Comparison of ENCODE assay signal across 23 cellular contexts in the genomic region with DNA sequence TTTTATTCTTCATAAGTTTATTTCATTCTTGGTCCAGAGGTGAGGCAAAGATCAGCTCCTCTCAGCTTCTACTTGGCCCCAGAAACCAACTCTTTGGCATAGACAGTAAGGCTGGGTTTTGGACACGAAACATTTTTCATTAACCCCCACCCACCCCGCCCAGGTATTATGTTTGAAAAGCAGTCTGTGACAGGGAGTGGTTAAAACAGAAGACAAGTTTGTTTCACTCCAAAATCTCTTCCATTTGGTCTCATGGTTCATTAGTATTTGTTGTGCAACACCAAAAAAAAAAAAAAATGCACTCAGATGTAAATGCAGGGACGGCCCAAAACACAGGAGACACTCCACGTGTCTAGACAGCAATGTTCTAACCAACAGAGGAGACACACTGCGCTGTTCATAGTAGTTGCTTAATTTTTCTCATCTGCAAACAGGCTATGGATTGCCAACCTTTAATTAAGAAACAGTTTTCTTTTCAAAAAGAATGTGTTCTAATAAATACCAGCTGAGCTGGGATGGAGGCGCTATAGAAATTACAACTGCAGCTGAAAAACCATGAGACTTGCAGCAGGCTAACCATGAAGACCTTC. TPM values are rescaled to one million over a fixed set of nuclear protein-coding genes. Genes with fewer than 3 reads are reported as not detected.
DNase-seq lines count a peak whose midpoint lies in the region; ATAC-seq, FAIRE-seq and TF ChIP-seq lines count a peak whose summit lies in the region.
"Had no signal": no experiment of that assay in that cellular context is flagged by ENCODE, and none has a peak within 500 bp of the region (broad histone marks: within the 10 kb centered on the region; RNA-seq: fewer than 3 reads in every experiment).

No MANE protein-coding gene starts in this region.

- intact Hi-C loops in GM12878 (cut with micrococcal nuclease; ENCODE audit: unreplicated experiment): no loop called here
- intact Hi-C loops in upper lobe of right lung (cut with DNase I): no loop called here

- H3K9ac ChIP-seq in GM12878 (ENCODE audit: control insufficient read depth, insufficient read depth, low read length): no peak overlapping the region

- FAIRE-seq in GM12878 (lab: Jason Lieb, UNC): no peak
- FAIRE-seq: HepG2, urothelium cell line had no signal

- POLR2A ChIA-PET in GM12878 (lab: Charles Lee): no interaction called here

- H3K36me3 ChIP-seq in GM12878 (ENCODE audit: control insufficient read depth in 2 of 2, insufficient read depth in 2 of 2, low read length in 1 of 2) (no peaks in the 10 kb centered on the region), upper lobe of right lung (no peaks in the 10 kb centered on the region)
- H3K36me3 ChIP-seq: colonic mucosa, HAP-1, heart right ventricle had no signal

- 0 out of 3 replicates have a peak, but pooled peaks have one; percentile 4 for ATAC-seq in GM12878
- peak; percentile 63 for ATAC-seq in upper lobe of right lung
- no peak for ATAC-seq in HG02678 (IDR thresholded peaks at IDR 0.05; ENCODE audit: unreplicated experiment)
- ATAC-seq: effector memory CD8-positive, alpha-beta T cell; heart right ventricle; HepG2; naive thymus-derived CD8-positive, alpha-beta T cell; stimulated activated effector memory CD8-positive, alpha-beta T cell treated with anti-CD3 and anti-CD28 coated beads, Interleukin-12 subunit alpha, Interleukin-12 subunit beta, amount 100 ng/mL, for 72 hours had no signal

- TF ChIP-seq CTCF in GM12878 (IDR thresholded peaks at IDR 0.05 in 2 of 3, conservative IDR thresholded peaks at IDR 0.05 in 1 of 3; ENCODE audit: control insufficient read depth in 2 of 3, extremely low read depth in 1 of 3, insufficient read depth in 1 of 3, low read depth in 3 of 3, low read length in 3 of 3): no peak
- TF ChIP-seq CTCF in fibroblast of villous mesenchyme (IDR thresholded peaks at IDR 0.05; ENCODE audit: insufficient read depth, low read depth, low read length): no peak
- no peak for TF ChIP-seq CTCF in upper lobe of right lung (IDR thresholded peaks at IDR 0.05)

- in situ Hi-C loops in GM12878 (cut with MboI): no loop called here

- TF ChIP-seq POLR2A in GM12878 (IDR thresholded peaks at IDR 0.05; ENCODE audit: low read depth, low read length): no peak

- H3K4me3 ChIP-seq in GM12878: no peak overlapping the region
- no peak overlapping the region for H3K4me3 ChIP-seq in fibroblast of villous mesenchyme (ENCODE audit: low read depth, low read length)
- no peak overlapping the region for H3K4me3 ChIP-seq in upper lobe of right lung
- H3K4me3 ChIP-seq: colonic mucosa, HAP-1, heart right ventricle, smooth muscle cell had no signal

- no peak overlapping the region for H3K4me2 ChIP-seq in GM12878 (ENCODE audit: control insufficient read depth, insufficient read depth)
- H3K4me2 ChIP-seq: smooth muscle cell had no signal

- H3K9me3 ChIP-seq in GM12878 (replicated peaks; ENCODE audit: control insufficient read depth, insufficient read depth, low read length): no peaks in the 10 kb centered on the region
- no peaks in the 10 kb centered on the region for H3K9me3 ChIP-seq in upper lobe of right lung
- H3K9me3 ChIP-seq: Caco-2, colonic mucosa, HAP-1, heart right ventricle had no signal

- no peak for TF ChIP-seq EP300 in GM12878 (IDR thresholded peaks at IDR 0.05; ENCODE audit: borderline replicate concordance in 1 of 2, control insufficient read depth in 1 of 2, low read depth in 2 of 2, low read length in 2 of 2)

- no peak for TF ChIP-seq RAD21 in GM12878 (IDR thresholded peaks at IDR 0.05; ENCODE audit: insufficient read depth, low read depth, low read length)

- H4K20me1 ChIP-seq in GM12878 (ENCODE audit: control insufficient read depth, insufficient read depth): no peaks in the 10 kb centered on the region

- H3K27ac ChIP-seq in GM12878 (ENCODE audit: control insufficient read depth, insufficient read depth) (no peak overlapping the region), upper lobe of right lung (no peak overlapping the region)
- H3K27ac ChIP-seq: colonic mucosa, heart right ventricle had no signal

- H3K4me1 ChIP-seq in GM12878 (ENCODE audit: control insufficient read depth, insufficient read depth, low read length) (no peaks in the 10 kb centered on the region), upper lobe of right lung (peaks cover 15% of the 10 kb centered on the region)
- H3K4me1 ChIP-seq: colonic mucosa, HAP-1 had no signal

- no peaks in the 10 kb centered on the region for H3K27me3 ChIP-seq in GM12878 (replicated peaks in 1 of 2; ENCODE audit: control insufficient read depth in 2 of 2, insufficient read depth in 2 of 2, low read length in 1 of 2)
- H3K27me3 ChIP-seq in upper lobe of right lung: no peaks in the 10 kb centered on the region
- H3K27me3 ChIP-seq: colonic mucosa, heart right ventricle had no signal

- BruUV-seq in GM12878 (replicated peaks; lab: Mats Ljungman, UMichigan): no TSS peak

- WGBS in GM12878 (ENCODE audit: insufficient coverage, insufficient replicate concordance, low lambda C conversion rate, missing lambda C conversion rate): 48% methylated on average over 6 of the region's 6 CpGs

- SMC1A ChIA-PET in GM12878 (lab: Charles Lee; ENCODE audit: uncharacterized antibody, unreplicated experiment): interaction anchor here (1.0 kb wide), 1 partner anchor 26 kb away, joined by 3 read pairs; no protein-coding TSS in a partner anchor

- H3K79me2 ChIP-seq in GM12878 (ENCODE audit: control insufficient read depth, insufficient read depth, low read length): no peaks in the 10 kb centered on the region

- DNase-seq in SIG-M5 treated with dmso at 0.1 percent for 504 hours (lab: John Stamatoyannopoulos, UW; ENCODE audit: unreplicated experiment): peak; percentile 33
- no peak for DNase-seq in SIG-M5 (lab: John Stamatoyannopoulos, UW)
- no peak for DNase-seq in GM12878 (ENCODE audit: low read depth, low spot score)
- peak; percentile 2 for DNase-seq in fibroblast of villous mesenchyme (ENCODE audit: low read depth)
- no peak for DNase-seq in upper lobe of right lung
- no peak for DNase-seq in NK-92 (lab: John Stamatoyannopoulos, UW; ENCODE audit: unreplicated experiment)
- no peak for DNase-seq in DMS79 (lab: John Stamatoyannopoulos, UW)
- DNase-seq: activated T-cell treated with anti-CD3 and anti-CD28 coated beads, Interleukin-2, amount 50 U/mL, for 24 hours; Caco-2; colonic mucosa; effector memory CD8-positive, alpha-beta T cell; heart right ventricle; naive thymus-derived CD8-positive, alpha-beta T cell; NCI-H1417 treated with DMSO at 0.1 percent for 48 hours; NCI-H524; occipital lobe had no signal

- CTCF ChIA-PET in GM12878 (lab: Yijun Ruan, JAX): interaction anchor here (0.6 to 1.4 kb wide), 2 partner anchors 26 to 112 kb away, joined by 3 to 5 read pairs; no protein-coding TSS in a partner anchor

- RAD21 ChIA-PET in GM12878 (lab: Charles Lee; ENCODE audit: unreplicated experiment): interaction anchor here (2.2 kb wide), 1 partner anchor 26 kb away, joined by 4 read pairs; no protein-coding TSS in a partner anchor

- no peak overlapping the region for H2AFZ ChIP-seq in GM12878 (ENCODE audit: control insufficient read depth, low read depth, low read length)

TF ChIP-seq in GM12878, 131 proteins besides CTCF, POLR2A, EP300 and RAD21 (continues in another document):
- TF ChIP-seq RCOR1 (conservative IDR thresholded peaks at IDR 0.05; ENCODE audit: low read depth, low read length): no peak
- TF ChIP-seq ZNF24 (IDR thresholded peaks at IDR 0.05): no peak
- no peak for TF ChIP-seq CHD2 (IDR thresholded peaks at IDR 0.05; ENCODE audit: borderline replicate concordance, low read depth, low read length)
- TF ChIP-seq USF2 (IDR thresholded peaks at IDR 0.05; ENCODE audit: borderline replicate concordance, low read depth, low read length): no peak
- TF ChIP-seq NFIC (IDR thresholded peaks at IDR 0.05; ENCODE audit: low read depth, low read length): no peak

RNA-seq across cellular contexts. Expression of gene MMP2, which starts 39.8 kb away (rescaled TPM):
- total RNA-seq in GM12878 (2013; cell fraction: nucleolus; rRNA removed): 0.19 TPM in 1 of 2 replicates, not detected in the other
- total RNA-seq in GM12878 (2014; rRNA removed) (not detected in 2 replicates), GM12878 (2014; rRNA removed; fragmentation: Illumina TruSeq; extraction: Trizol) (not detected in 2 replicates), GM12878 (2021) (0.35 and 0.80 TPM in 2 replicates), fibroblast of villous mesenchyme (448 and 634 TPM in 2 replicates), upper lobe of right lung (353 TPM)
- polyA plus RNA-seq in GM12878 (2011; ENCODE audit: low read depth): not detected
- polyA plus RNA-seq in GM12878 (2011; rRNA removed) (not detected in 2 replicates), GM12878 (2014; fragmentation: Illumina TruSeq; extraction: Trizol) (not detected in 2 replicates), GM12878 (2014; fragmentation: Nextera tagmentation; extraction: Ambion mirVana) (not detected), GM12878 (2014; rRNA removed) (not detected in 2 replicates), GM12878 (2016; fragmentation: Nextera tagmentation; extraction: Ambion mirVana) (under 1 TPM; 0.37 to 0.59 TPM)
- 0.03 and 0.12 TPM in 2 replicates for polyA plus RNA-seq in GM12878 (2011; cell fraction: cytosol; rRNA removed)
- polyA plus RNA-seq in GM12878 (2011; cell fraction: nucleus; rRNA removed): 0.20 TPM in 1 of 2 replicates, not detected in the other
- not detected in 2 replicates for polyA plus RNA-seq in GM12878 (2012)
- not detected in 2 replicates for polyA minus RNA-seq in GM12878 (2011; rRNA and poly(A)+ RNA removed)
- polyA minus RNA-seq in GM12878 (2011; cell fraction: cytosol; rRNA and poly(A)+ RNA removed): not detected in 2 replicates
- not detected in 2 replicates for polyA minus RNA-seq in GM12878 (2011; cell fraction: nucleus; rRNA and poly(A)+ RNA removed)
- total RNA-seq: activated CD8-positive, alpha-beta memory T cell treated with anti-CD3 and anti-CD28 coated beads for 36 hours had no signal
- polyA plus RNA-seq: naive thymus-derived CD8-positive, alpha-beta T cell had no signal

Comparison
In these comparisons a context has a peak if more than half of its experiments do, and no peak if none do; other contexts are left out.
1. DNase-seq: peak in SIG-M5 treated with dmso at 0.1 percent for 504 hours (single experiment) and fibroblast of villous mesenchyme (single experiment); none in SIG-M5 (single experiment), GM12878 (single experiment), upper lobe of right lung (single experiment), NK-92 (single experiment) and DMS79 (single experiment).
2. RNA of gene MMP2, which starts 39.8 kb away (total RNA-seq): 448 to 634 TPM in fibroblast of villous mesenchyme and 353 TPM in upper lobe of right lung (single experiment); 0.19 to 0.80 TPM in GM12878; every median in the first group is over 100 times any median in the second.